In genomic region chr6:152462716-152463115, GRCh38 we compare ENCODE assay signal across 1 cellular context.
TF ChIP-seq lines count a peak whose summit lies in the region.

No MANE protein-coding gene starts in this region.

TF ChIP-seq in GM23338, 12 proteins besides CTCF, POLR2A, EP300 and RAD21:
- TF ChIP-seq ZNF462 (CRISPR knock-in tag; IDR thresholded peaks at IDR 0.05), result no peak
